Comparison of ENCODE assay signal across 15 cellular contexts in the genomic region with DNA sequence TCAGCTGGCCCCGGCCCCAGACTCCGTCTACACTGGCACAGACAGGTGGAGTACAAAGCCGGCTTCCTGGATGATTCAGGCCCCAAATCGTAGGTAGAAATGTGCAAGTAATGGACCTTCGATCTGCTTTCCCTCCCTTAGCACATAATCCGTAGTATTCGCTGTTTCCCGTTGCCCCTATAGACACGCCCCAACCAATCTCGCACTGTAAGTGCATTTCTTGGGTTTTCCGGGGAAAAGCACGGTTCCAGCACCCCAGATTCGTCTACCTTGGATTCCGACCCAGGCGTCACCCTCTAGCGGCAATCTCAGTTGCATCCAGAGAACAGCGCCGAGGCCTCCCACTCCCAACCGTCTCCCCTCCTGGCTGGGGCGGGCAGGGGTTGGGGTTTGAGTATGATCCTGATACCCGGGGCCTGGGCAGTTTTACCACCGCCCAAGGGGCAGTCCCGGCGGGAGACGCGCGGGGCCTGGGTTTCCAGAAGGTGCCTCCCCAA. TPM values are rescaled to one million over a fixed set of nuclear protein-coding genes. Genes with fewer than 3 reads are reported as not detected.
DNase-seq lines count a peak whose midpoint lies in the region; ATAC-seq and TF ChIP-seq lines count a peak whose summit lies in the region.
"Had no signal": no experiment of that assay in that cellular context is flagged by ENCODE, and none has a peak within 500 bp of the region (broad histone marks: within the 10 kb centered on the region; RNA-seq: fewer than 3 reads in every experiment).

No MANE protein-coding gene starts in this region.

- H3K4me3 ChIP-seq in cardiac muscle cell (no peak overlapping the region), coronary artery (peak overlapping the region; percentile 57), muscle layer of colon (ENCODE audit: low read depth in 1 of 2, low read length in 2 of 2) (peak overlapping the region; percentile 72 to 95)

- peaks cover 14% of the 10 kb centered on the region for H3K4me1 ChIP-seq in cardiac muscle cell (ENCODE audit: low read depth)
- H3K4me1 ChIP-seq in muscle layer of colon (ENCODE audit: insufficient read depth, low read length) = peaks cover 34% of the 10 kb centered on the region

- DNase-seq in cardiac muscle cell (ENCODE audit: low read depth in 1 of 2, low spot score in 1 of 2) (no peak), Right ventricle myocardium inferior (ENCODE audit: missing footprints) (no peak), coronary artery (ENCODE audit: low spot score) (no peak), left ventricle myocardium superior (no peak), cerebellar cortex (ENCODE audit: low spot score) (no peak)
- DNase-seq: activated CD8-positive, alpha-beta memory T cell treated with anti-CD3 and anti-CD28 coated beads, Interleukin-2, amount 50 U/mL, for 48 hours; amniotic stem cell; effector memory CD4-positive, alpha-beta T cell; NCI-H1048; NCI-H446 treated with DMSO at 0.1 percent for 48 hours; T1000 had no signal

- H3K9me3 ChIP-seq in cardiac muscle cell (ENCODE audit: low read depth) (no peaks in the 10 kb centered on the region), muscle layer of colon (ENCODE audit: low read length) (no peaks in the 10 kb centered on the region)

- TF ChIP-seq CTCF in cardiac muscle cell (IDR thresholded peaks at IDR 0.05; ENCODE audit: low read depth, low read length) (peak; percentile 6), coronary artery (IDR thresholded peaks at IDR 0.05) (no peak)

- peak overlapping the region; percentile 94 for H3K9ac ChIP-seq in muscle layer of colon (ENCODE audit: low read length)

- no peaks in the 10 kb centered on the region for H3K36me3 ChIP-seq in cardiac muscle cell
- H3K36me3 ChIP-seq in muscle layer of colon (ENCODE audit: insufficient read depth, low read length) = no peaks in the 10 kb centered on the region

- H3K27ac ChIP-seq in cardiac muscle cell (no peak overlapping the region), coronary artery (no peak overlapping the region), muscle layer of colon (ENCODE audit: low read depth, low read length) (peak overlapping the region; percentile 94)
- H3K27ac ChIP-seq: C4-2B had no signal

- no peak for ATAC-seq in Right ventricle myocardium inferior
- ATAC-seq in GM18868 (IDR thresholded peaks at IDR 0.05; ENCODE audit: unreplicated experiment) = no peak
- no peak for ATAC-seq in GM18907 (IDR thresholded peaks at IDR 0.05; ENCODE audit: unreplicated experiment)
- no peak for ATAC-seq in left ventricle myocardium superior

- H3K27me3 ChIP-seq in cardiac muscle cell (peaks cover 100% of the 10 kb centered on the region), muscle layer of colon (ENCODE audit: control insufficient read depth in 1 of 2, insufficient read depth in 2 of 2, low read length in 2 of 2) (peaks cover 3 to 8% of the 10 kb centered on the region in 2 donors)

- intact Hi-C loops in Right ventricle myocardium inferior (cut with DNase I) (no loop called here), left ventricle myocardium superior (cut with micrococcal nuclease) (no loop called here)

RNA-seq across cellular contexts. Expression of a gene that starts 12.1 kb away (rescaled TPM):
- total RNA-seq in cardiac muscle cell (2.6 and 3.5 TPM in 2 replicates), Right ventricle myocardium inferior (0.05 TPM), left ventricle myocardium superior (0.25 TPM)
- polyA plus RNA-seq in cardiac muscle cell = 3.8 and 4.4 TPM in 2 replicates

RNA-seq across cellular contexts. Expression of a gene that starts 56.8 kb away (rescaled TPM):
- total RNA-seq in cardiac muscle cell (17.8 and 36.0 TPM in 2 replicates), Right ventricle myocardium inferior (10.0 TPM), left ventricle myocardium superior (12.6 TPM)
- polyA plus RNA-seq in cardiac muscle cell = 23.0 and 28.8 TPM in 2 replicates
